13 cellular contexts compared by ENCODE assay signal in the genomic region with DNA sequence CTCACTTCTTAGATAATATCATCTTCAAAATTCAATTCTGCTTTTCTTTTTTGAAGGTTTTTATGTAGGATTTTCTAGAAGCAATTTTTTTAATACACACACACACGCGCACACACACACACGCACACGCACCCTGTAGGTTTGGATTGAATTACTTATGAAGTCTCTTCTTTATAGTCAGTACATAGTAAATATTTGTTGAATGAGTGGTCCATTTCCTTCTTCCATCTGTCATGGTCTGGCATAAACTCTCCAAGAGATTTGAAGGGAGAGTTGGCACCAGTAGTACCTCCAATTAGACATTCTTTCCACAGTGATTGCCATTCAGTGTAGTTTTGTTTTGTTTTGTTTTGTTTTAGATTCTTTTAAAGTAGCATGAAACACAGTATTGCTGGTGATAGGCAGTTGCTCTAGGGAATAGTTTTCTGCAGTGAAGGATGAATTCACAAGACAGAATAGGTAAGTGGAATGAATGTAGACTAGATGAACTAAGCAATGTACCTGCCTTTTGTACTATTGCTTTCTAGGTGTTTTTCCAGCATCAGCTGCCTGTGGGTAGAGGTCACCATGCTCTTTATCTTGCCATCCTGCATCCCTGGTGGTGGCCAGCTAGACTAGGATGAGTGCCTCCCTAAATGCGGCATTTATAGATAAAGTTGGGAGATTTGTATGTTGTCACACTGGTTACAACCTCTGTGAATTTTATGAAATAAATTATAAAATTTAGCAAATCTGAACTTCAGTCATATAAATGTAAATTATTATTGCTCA.
DNase-seq lines count a peak whose midpoint lies in the region; ATAC-seq and TF ChIP-seq lines count a peak whose summit lies in the region.
"Had no signal": no experiment of that assay in that cellular context is flagged by ENCODE, and none has a peak within 500 bp of the region (broad histone marks: within the 10 kb centered on the region; RNA-seq: fewer than 3 reads in every experiment).

No MANE protein-coding gene starts in this region.

- H3K4me3 ChIP-seq in epithelial cell of esophagus (ENCODE audit: low read length) (no peak overlapping the region), retinal pigment epithelial cell (ENCODE audit: low read length) (no peak overlapping the region)
- H3K4me3 ChIP-seq: gastroesophageal sphincter, Peyer's patch, testis had no signal

- ATAC-seq in HG02938 (IDR thresholded peaks at IDR 0.05; ENCODE audit: unreplicated experiment): no peak
- ATAC-seq: activated naive CD4-positive, alpha-beta T cell treated with anti-CD3 and anti-CD28 coated beads, Interleukin-2, amount 50 U/mL, for 72 hours; gastroesophageal sphincter had no signal

- TF ChIP-seq CTCF in epithelial cell of esophagus (IDR thresholded peaks at IDR 0.05; ENCODE audit: insufficient read depth, low read depth, low read length, missing control alignments): no peak
- no peak for TF ChIP-seq CTCF in retinal pigment epithelial cell (conservative IDR thresholded peaks at IDR 0.05; ENCODE audit: low read depth, low read length)

- DNase-seq in GM04504 (ENCODE audit: low read depth) (peak; percentile 74), NCI-H69 (lab: John Stamatoyannopoulos, UW) (peak; percentile 90), epithelial cell of esophagus (ENCODE audit: low read depth) (peak; percentile 52), retinal pigment epithelial cell (ENCODE audit: low read depth) (peak; percentile 53), NCI-H2196 (lab: John Stamatoyannopoulos, UW; ENCODE audit: unreplicated experiment) (no peak), GOT3 (lab: John Stamatoyannopoulos, UW) (no peak)
- DNase-seq: activated CD4-positive, alpha-beta T cell treated with anti-CD3 and anti-CD28 coated beads for 4 hours; Peyer's patch; stimulated activated CD4-positive, alpha-beta T cell treated with anti-CD3 and anti-CD28 coated beads, Interleukin-2, amount 100 ng/mL, for 24 hours; testis had no signal

Comparison
In these comparisons a context has a peak if more than half of its experiments do, and no peak if none do; other contexts are left out.
1. DNase-seq: peak in GM04504 (single experiment), NCI-H69 (single experiment), epithelial cell of esophagus (single experiment) and retinal pigment epithelial cell (single experiment); none in NCI-H2196 (single experiment) and GOT3 (single experiment).